1 cellular context compared by ENCODE assay signal in genomic region chr19:51903192-51903591, GRCh38.
TF ChIP-seq lines count a peak whose summit lies in the region.

No MANE protein-coding gene starts in this region.

TF ChIP-seq in H1, 55 proteins besides CTCF, POLR2A, EP300 and RAD21:
- TF ChIP-seq RFX5 (IDR thresholded peaks at IDR 0.05; ENCODE audit: borderline replicate concordance, low read depth, low read length): peak; percentile 59; the same call in 1 of the 2 replicates
- TF ChIP-seq GABPA (IDR thresholded peaks at IDR 0.05; ENCODE audit: borderline replicate concordance, insufficient read depth, low read length): no peak
